In genomic region chr10:71271626-71272025, GRCh38 we compare ENCODE assay signal across 24 cellular contexts. TPM values are rescaled to one million over a fixed set of nuclear protein-coding genes. Genes with fewer than 3 reads are reported as not detected.
A peak's percentile ranks its signal among the peaks of the same experiment; 100 is the strongest.
DNase-seq lines count a peak whose midpoint lies in the region; ATAC-seq and TF ChIP-seq lines count a peak whose summit lies in the region.
"Had no signal": no experiment of that assay in that cellular context is flagged by ENCODE, and none has a peak within 500 bp of the region (broad histone marks: within the 10 kb centered on the region; RNA-seq: fewer than 3 reads in every experiment).

No MANE protein-coding gene starts in this region.

- no peak overlapping the region for H3K4me2 ChIP-seq in mesenchymal stem cell (ENCODE audit: low read length, poor library complexity, severe bottlenecking)
- H3K4me2 ChIP-seq: A549 had no signal

- H3K14ac ChIP-seq in mesenchymal stem cell (ENCODE audit: low read length in 2 of 2): no peak overlapping the region

- peak overlapping the region in 1 of 2 experiments; percentile 58 for H3K4ac ChIP-seq in mesenchymal stem cell (ENCODE audit: low read depth in 1 of 2, low read length in 2 of 2)

- H4K8ac ChIP-seq in mesenchymal stem cell (ENCODE audit: low read length): no peak overlapping the region

- H3K36me3 ChIP-seq in WERI-Rb-1 (no peaks in the 10 kb centered on the region), iPS-20b (ENCODE audit: insufficient read depth, low read depth, low read length) (no peaks in the 10 kb centered on the region), mesenchymal stem cell (ENCODE audit: control insufficient read depth in 1 of 2, insufficient read depth in 2 of 2, low read depth in 1 of 2, low read length in 2 of 2) (no peaks in the 10 kb centered on the region)
- H3K36me3 ChIP-seq: upper lobe of left lung had no signal

- DNase-seq in Right ventricle myocardium superior (peak; percentile 30), left cardiac atrium (no peak), WERI-Rb-1 (peak; percentile 21), HPDE6-E6E7 (ENCODE audit: extremely low spot score) (no peak), mesenchymal stem cell (no peak), NCI-H345 treated with DMSO at 0.1 percent for 48 hours (lab: John Stamatoyannopoulos, UW; ENCODE audit: unreplicated experiment) (no peak)
- DNase-seq: activated CD4-positive, alpha-beta T cell treated with anti-CD3 and anti-CD28 coated beads, Interleukin-2, amount 50 U/mL, for 1 hour; activated CD8-positive, alpha-beta memory T cell treated with anti-CD3 and anti-CD28 coated beads, Interleukin-2, amount 10 ng/mL, durations not matched to agents 7 days and 5 days; activated naive CD4-positive, alpha-beta T cell treated with Interleukin-2 at 50 U/mL for 16 hours; activated T-cell treated with anti-CD3 and anti-CD28 coated beads, Interleukin-2, amount 50 U/mL, for 72 hours; amygdala; cortex of kidney; DND-41; NCI-H146; NCI-H510A treated with DMSO at 0.1 percent for 48 hours; nucleus accumbens; stimulated activated CD4-positive, alpha-beta T cell treated with anti-CD3 and anti-CD28 coated beads, Interleukin-2, amount 100 ng/mL, for 24 hours had no signal

- no peak overlapping the region for H2AFZ ChIP-seq in mesenchymal stem cell (ENCODE audit: low read depth, low read length)

- 70% methylated on average over 13 of the region's 16 CpGs for WGBS in mesenchymal stem cell

- H3K4me1 ChIP-seq in iPS-20b (ENCODE audit: insufficient read depth, low read length): peaks cover 16% of the 10 kb centered on the region; the same call in 1 of the 2 replicates
- H3K4me1 ChIP-seq in mesenchymal stem cell (ENCODE audit: control insufficient read depth, insufficient read depth, low read depth, low read length): peaks cover 9% of the 10 kb centered on the region

- H3K27ac ChIP-seq in WERI-Rb-1: no peak overlapping the region
- H3K27ac ChIP-seq in iPS-20b (ENCODE audit: low read length): no peak overlapping the region
- no peak overlapping the region for H3K27ac ChIP-seq in mesenchymal stem cell (ENCODE audit: low read length, poor library complexity, severe bottlenecking)
- H3K27ac ChIP-seq: A549, upper lobe of left lung had no signal

- no peak overlapping the region for H3K18ac ChIP-seq in mesenchymal stem cell (ENCODE audit: low read depth in 1 of 2, low read length in 2 of 2)

- H2BK12ac ChIP-seq in mesenchymal stem cell (ENCODE audit: low read length in 2 of 2): peak overlapping the region in 1 of 2 experiments; percentile 33

- H2AK5ac ChIP-seq in mesenchymal stem cell (ENCODE audit: low read length, severe bottlenecking): no peak overlapping the region

- H4K91ac ChIP-seq in mesenchymal stem cell (ENCODE audit: low read length): no peak overlapping the region

- no peaks in the 10 kb centered on the region for H3K79me1 ChIP-seq in mesenchymal stem cell (replicated peaks; ENCODE audit: low read length, poor library complexity, severe bottlenecking)

- intact Hi-C loops in Right ventricle myocardium superior (cut with DNase I): loop anchor here (2.0 kb wide), 1 partner anchor 61 kb away; no protein-coding TSS in a partner anchor
- intact Hi-C loops in left cardiac atrium (cut with DNase I): loop anchor here in 1 of 2 donors (5.0 kb wide), 1 partner anchor 59 kb away; the partner anchor contains the start of gene UNC5B

- no peak overlapping the region for H2BK15ac ChIP-seq in mesenchymal stem cell (ENCODE audit: low read depth, poor library complexity, severe bottlenecking)

- no peak overlapping the region for H2BK120ac ChIP-seq in mesenchymal stem cell (ENCODE audit: low read depth, low read length)

- H3K4me3 ChIP-seq in WERI-Rb-1 (ENCODE audit: low read depth, low read length) (no peak overlapping the region), iPS-20b (ENCODE audit: low read length) (no peak overlapping the region), mesenchymal stem cell (ENCODE audit: insufficient read depth in 1 of 2, low read depth in 1 of 2, low read length in 2 of 2) (no peak overlapping the region)
- H3K4me3 ChIP-seq: A549, K562, lung, skin epidermis, upper lobe of left lung had no signal

- H3K9me3 ChIP-seq in WERI-Rb-1 (ENCODE audit: severe bottlenecking) (no peaks in the 10 kb centered on the region), iPS-20b (ENCODE audit: insufficient read depth, low read depth, low read length) (no peaks in the 10 kb centered on the region), mesenchymal stem cell (ENCODE audit: control insufficient read depth, low read length) (no peaks in the 10 kb centered on the region)
- H3K9me3 ChIP-seq: A549, upper lobe of left lung had no signal

- TF ChIP-seq CTCF in WERI-Rb-1 (IDR thresholded peaks at IDR 0.05; ENCODE audit: low read depth, low read length): no peak

- H3K23ac ChIP-seq in mesenchymal stem cell (ENCODE audit: low read length in 2 of 2): no peak overlapping the region

- H3K9ac ChIP-seq in iPS-20b (ENCODE audit: low read depth, low read length): peak overlapping the region; percentile 43; the same call in 1 of the 2 replicates
- H3K9ac ChIP-seq in mesenchymal stem cell (ENCODE audit: low read length): no peak overlapping the region

- ATAC-seq in Right ventricle myocardium superior (ENCODE audit: poor library complexity): no peak
- ATAC-seq in left cardiac atrium: no peak
- no peak for ATAC-seq in GM19351 (IDR thresholded peaks at IDR 0.05; ENCODE audit: unreplicated experiment)
- ATAC-seq: A549; activated CD8-positive, alpha-beta memory T cell treated with anti-CD3 and anti-CD28 coated beads, Interleukin-2, amount 10 ng/mL, durations not matched to agents 7 days and 5 days; activated T-cell treated with anti-CD3 and anti-CD28 coated beads, Interleukin-2, amount 50 U/mL, for 72 hours; K562 had no signal

- no peaks in the 10 kb centered on the region for H3K27me3 ChIP-seq in WERI-Rb-1 (ENCODE audit: insufficient read depth, low read depth, severe bottlenecking)
- H3K27me3 ChIP-seq in iPS-20b (ENCODE audit: insufficient read depth, low read length): no peaks in the 10 kb centered on the region
- H3K27me3 ChIP-seq in mesenchymal stem cell (ENCODE audit: control insufficient read depth in 1 of 2, insufficient read depth in 1 of 2, low read length in 2 of 2): peaks cover 0 to 23% of the 10 kb centered on the region in 2 experiments
- H3K27me3 ChIP-seq: upper lobe of left lung had no signal

- H2BK5ac ChIP-seq in mesenchymal stem cell (ENCODE audit: low read depth, low read length, poor library complexity, severe bottlenecking): no peak overlapping the region

RNA-seq across cellular contexts. Expression of gene SLC29A3, which starts 47.4 kb away (rescaled TPM):
- total RNA-seq in Right ventricle myocardium superior: 1.8 TPM
- 1 to 10 TPM; 2.5 to 3.6 TPM for total RNA-seq in left cardiac atrium
- polyA plus RNA-seq in mesenchymal stem cell (2013, experiment 1 of 2): 2.4 TPM
- polyA plus RNA-seq in mesenchymal stem cell (2013, experiment 2 of 2): 2.1 TPM

RNA-seq across cellular contexts. Expression of gene UNC5B, which starts 59.3 kb away (rescaled TPM):
- total RNA-seq in Right ventricle myocardium superior: 12.2 TPM
- total RNA-seq in left cardiac atrium: 10 to 100 TPM; 12.4 to 17.7 TPM
- polyA plus RNA-seq in mesenchymal stem cell (2013, experiment 1 of 2): 40.6 TPM
- polyA plus RNA-seq in mesenchymal stem cell (2013, experiment 2 of 2): 38.6 TPM

Comparison
In these comparisons a context has a peak if more than half of its experiments do, and no peak if none do; other contexts are left out.
1. DNase-seq: peak in Right ventricle myocardium superior (single experiment) and WERI-Rb-1 (single experiment); none in left cardiac atrium (single experiment), HPDE6-E6E7 (single experiment), mesenchymal stem cell (single experiment) and NCI-H345 treated with DMSO at 0.1 percent for 48 hours (single experiment).